In the genomic region with DNA sequence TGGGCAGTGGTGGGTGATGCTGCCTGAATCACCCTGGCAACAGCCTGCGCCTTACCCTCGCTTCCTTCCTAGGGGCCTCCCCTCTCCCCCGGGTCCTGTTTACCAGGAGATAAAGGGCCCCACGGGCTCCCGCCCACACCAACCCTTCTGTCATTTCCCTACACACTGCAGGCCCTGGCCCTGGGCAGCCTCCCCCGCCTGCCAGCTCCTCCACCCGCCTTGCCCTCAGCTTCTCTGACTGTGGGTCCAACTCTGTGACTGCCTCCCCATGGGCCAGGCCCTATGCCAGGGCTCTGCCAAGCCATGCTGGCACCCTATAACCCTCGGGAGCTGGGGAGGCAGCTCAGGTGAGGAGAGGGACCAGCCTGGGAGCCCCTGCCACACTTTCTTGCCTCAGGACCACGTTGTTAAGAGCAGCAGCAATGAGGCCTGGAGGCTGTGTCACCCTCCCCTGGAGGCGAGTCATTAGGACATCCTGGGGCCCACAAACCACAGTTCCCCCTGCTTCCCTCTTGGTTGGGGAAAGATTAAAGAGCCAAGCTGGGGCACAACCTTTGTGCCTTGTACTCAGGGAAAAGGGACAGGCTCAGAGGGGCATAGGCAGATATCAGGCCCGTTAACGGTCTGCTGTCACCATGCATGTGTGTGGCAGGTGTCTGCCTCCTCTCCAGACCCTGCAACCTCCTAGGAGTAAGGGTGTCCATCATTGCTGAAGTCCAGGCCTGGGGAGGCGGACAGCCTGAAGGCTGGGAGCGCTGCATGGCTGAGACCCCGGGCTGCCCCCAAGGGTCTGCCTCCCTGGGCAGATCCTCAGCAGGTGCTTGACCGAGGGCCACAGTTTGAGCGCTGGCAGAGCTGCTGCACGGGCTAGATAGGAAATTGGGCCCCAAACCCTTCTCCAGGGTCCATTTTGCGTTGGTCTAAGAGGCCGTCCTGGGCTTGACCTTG, we compare ENCODE assay signal across 1 cellular context.
TF ChIP-seq lines count a peak whose summit lies in the region.

No MANE protein-coding gene starts in this region.

TF ChIP-seq in HepG2, 621 proteins besides CTCF, POLR2A, EP300 and RAD21 (continued from another document and continues in another):
- TF ChIP-seq, protein P1, sequence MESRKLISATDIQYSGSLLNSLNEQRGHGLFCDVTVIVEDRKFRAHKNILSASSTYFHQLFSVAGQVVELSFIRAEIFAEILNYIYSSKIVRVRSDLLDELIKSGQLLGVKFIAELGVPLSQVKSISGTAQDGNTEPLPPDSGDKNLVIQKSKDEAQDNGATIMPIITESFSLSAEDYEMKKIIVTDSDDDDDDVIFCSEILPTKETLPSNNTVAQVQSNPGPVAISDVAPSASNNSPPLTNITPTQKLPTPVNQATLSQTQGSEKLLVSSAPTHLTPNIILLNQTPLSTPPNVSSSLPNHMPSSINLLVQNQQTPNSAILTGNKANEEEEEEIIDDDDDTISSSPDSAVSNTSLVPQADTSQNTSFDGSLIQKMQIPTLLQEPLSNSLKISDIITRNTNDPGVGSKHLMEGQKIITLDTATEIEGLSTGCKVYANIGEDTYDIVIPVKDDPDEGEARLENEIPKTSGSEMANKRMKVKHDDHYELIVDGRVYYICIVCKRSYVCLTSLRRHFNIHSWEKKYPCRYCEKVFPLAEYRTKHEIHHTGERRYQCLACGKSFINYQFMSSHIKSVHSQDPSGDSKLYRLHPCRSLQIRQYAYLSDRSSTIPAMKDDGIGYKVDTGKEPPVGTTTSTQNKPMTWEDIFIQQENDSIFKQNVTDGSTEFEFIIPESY (CRISPR knock-in tag; IDR thresholded peaks at IDR 0.05): peak; percentile 68
- TF ChIP-seq ZFY (CRISPR knock-in tag; IDR thresholded peaks at IDR 0.05): 0 out of 2 replicates have a peak, but pooled peaks have one; percentile 15
- TF ChIP-seq HHEX (CRISPR knock-in tag; IDR thresholded peaks at IDR 0.05): no peak
- TF ChIP-seq NR3C1 (CRISPR knock-in tag; IDR thresholded peaks at IDR 0.05): no peak
- TF ChIP-seq TEAD3 (CRISPR knock-in tag; optimal IDR thresholded peaks at IDR 0.05; ENCODE audit: borderline replicate concordance): no peak
- no peak for TF ChIP-seq ZNF782 (CRISPR knock-in tag; IDR thresholded peaks at IDR 0.05; ENCODE audit: borderline replicate concordance)
- TF ChIP-seq SP5 (CRISPR knock-in tag; IDR thresholded peaks at IDR 0.05; ENCODE audit: borderline replicate concordance, low read depth): peak; percentile 63; the same call in 1 of the 2 replicates
- 0 out of 2 replicates have a peak, but pooled peaks have one; percentile 22 for TF ChIP-seq ZNF274 (CRISPR knock-in tag; IDR thresholded peaks at IDR 0.05)
- TF ChIP-seq, protein P2, sequence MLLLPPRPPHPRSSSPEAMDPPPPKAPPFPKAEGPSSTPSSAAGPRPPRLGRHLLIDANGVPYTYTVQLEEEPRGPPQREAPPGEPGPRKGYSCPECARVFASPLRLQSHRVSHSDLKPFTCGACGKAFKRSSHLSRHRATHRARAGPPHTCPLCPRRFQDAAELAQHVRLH (CRISPR knock-in tag; IDR thresholded peaks at IDR 0.05; ENCODE audit: borderline replicate concordance, low read depth): no peak
- TF ChIP-seq REL (CRISPR knock-in tag; conservative IDR thresholded peaks at IDR 0.05): no peak
- TF ChIP-seq, protein P3, sequence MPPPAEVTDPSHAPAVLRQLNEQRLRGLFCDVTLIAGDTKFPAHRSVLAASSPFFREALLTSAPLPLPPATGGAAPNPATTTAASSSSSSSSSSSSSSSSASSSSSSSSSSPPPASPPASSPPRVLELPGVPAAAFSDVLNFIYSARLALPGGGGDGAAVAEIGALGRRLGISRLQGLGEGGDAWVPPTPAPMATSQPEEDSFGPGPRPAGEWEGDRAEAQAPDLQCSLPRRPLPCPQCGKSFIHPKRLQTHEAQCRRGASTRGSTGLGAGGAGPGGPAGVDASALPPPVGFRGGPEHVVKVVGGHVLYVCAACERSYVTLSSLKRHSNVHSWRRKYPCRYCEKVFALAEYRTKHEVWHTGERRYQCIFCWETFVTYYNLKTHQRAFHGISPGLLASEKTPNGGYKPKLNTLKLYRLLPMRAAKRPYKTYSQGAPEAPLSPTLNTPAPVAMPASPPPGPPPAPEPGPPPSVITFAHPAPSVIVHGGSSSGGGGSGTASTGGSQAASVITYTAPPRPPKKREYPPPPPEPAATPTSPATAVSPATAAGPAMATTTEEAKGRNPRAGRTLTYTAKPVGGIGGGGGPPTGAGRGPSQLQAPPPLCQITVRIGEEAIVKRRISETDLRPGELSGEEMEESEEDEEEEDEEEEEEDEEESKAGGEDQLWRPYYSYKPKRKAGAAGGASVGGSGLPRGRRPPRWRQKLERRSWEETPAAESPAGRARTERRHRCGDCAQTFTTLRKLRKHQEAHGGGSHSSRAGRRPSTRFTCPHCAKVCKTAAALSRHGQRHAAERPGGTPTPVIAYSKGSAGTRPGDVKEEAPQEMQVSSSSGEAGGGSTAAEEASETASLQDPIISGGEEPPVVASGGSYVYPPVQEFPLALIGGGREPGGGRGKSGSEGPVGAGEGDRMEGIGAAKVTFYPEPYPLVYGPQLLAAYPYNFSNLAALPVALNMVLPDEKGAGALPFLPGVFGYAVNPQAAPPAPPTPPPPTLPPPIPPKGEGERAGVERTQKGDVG (CRISPR knock-in tag; IDR thresholded peaks at IDR 0.05; ENCODE audit: borderline replicate concordance): no peak; the same call in 1 of the 2 replicates
- no peak for TF ChIP-seq NFYB (CRISPR knock-in tag; IDR thresholded peaks at IDR 0.05)
- TF ChIP-seq SALL2 (CRISPR knock-in tag; IDR thresholded peaks at IDR 0.05): 0 out of 2 replicates have a peak, but pooled peaks have one; percentile 32
- TF ChIP-seq, protein P4, sequence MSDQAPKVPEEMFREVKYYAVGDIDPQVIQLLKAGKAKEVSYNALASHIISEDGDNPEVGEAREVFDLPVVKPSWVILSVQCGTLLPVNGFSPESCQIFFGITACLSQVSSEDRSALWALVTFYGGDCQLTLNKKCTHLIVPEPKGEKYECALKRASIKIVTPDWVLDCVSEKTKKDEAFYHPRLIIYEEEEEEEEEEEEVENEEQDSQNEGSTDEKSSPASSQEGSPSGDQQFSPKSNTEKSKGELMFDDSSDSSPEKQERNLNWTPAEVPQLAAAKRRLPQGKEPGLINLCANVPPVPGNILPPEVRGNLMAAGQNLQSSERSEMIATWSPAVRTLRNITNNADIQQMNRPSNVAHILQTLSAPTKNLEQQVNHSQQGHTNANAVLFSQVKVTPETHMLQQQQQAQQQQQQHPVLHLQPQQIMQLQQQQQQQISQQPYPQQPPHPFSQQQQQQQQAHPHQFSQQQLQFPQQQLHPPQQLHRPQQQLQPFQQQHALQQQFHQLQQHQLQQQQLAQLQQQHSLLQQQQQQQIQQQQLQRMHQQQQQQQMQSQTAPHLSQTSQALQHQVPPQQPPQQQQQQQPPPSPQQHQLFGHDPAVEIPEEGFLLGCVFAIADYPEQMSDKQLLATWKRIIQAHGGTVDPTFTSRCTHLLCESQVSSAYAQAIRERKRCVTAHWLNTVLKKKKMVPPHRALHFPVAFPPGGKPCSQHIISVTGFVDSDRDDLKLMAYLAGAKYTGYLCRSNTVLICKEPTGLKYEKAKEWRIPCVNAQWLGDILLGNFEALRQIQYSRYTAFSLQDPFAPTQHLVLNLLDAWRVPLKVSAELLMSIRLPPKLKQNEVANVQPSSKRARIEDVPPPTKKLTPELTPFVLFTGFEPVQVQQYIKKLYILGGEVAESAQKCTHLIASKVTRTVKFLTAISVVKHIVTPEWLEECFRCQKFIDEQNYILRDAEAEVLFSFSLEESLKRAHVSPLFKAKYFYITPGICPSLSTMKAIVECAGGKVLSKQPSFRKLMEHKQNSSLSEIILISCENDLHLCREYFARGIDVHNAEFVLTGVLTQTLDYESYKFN (CRISPR knock-in tag; conservative IDR thresholded peaks at IDR 0.05): peak; percentile 37; the same call in 1 of the 2 replicates
- no peak for TF ChIP-seq TOPORS (CRISPR knock-in tag; IDR thresholded peaks at IDR 0.05)
- no peak for TF ChIP-seq ATF7 (IDR thresholded peaks at IDR 0.05)
- no peak for TF ChIP-seq ATF7 (CRISPR knock-in tag; IDR thresholded peaks at IDR 0.05)
- TF ChIP-seq MYNN (CRISPR knock-in tag; IDR thresholded peaks at IDR 0.05; ENCODE audit: low read depth): no peak
- no peak for TF ChIP-seq RORA (CRISPR knock-in tag; IDR thresholded peaks at IDR 0.05)
- TF ChIP-seq MZF1 (CRISPR knock-in tag; IDR thresholded peaks at IDR 0.05; ENCODE audit: borderline replicate concordance): no peak
- TF ChIP-seq ZNF704 (CRISPR knock-in tag; IDR thresholded peaks at IDR 0.05; ENCODE audit: borderline replicate concordance): no peak
- no peak for TF ChIP-seq CC2D1A (CRISPR knock-in tag; IDR thresholded peaks at IDR 0.05)
- TF ChIP-seq SAFB2 (CRISPR knock-in tag; IDR thresholded peaks at IDR 0.05; ENCODE audit: borderline replicate concordance, low read depth): 0 out of 2 replicates have a peak, but pooled peaks have one; percentile 20
- peak; percentile 65 for TF ChIP-seq ZNF687 (CRISPR knock-in tag; IDR thresholded peaks at IDR 0.05)
- TF ChIP-seq ZNF512B (CRISPR knock-in tag; IDR thresholded peaks at IDR 0.05; ENCODE audit: borderline replicate concordance): no peak
- no peak; the same call in 1 of the 2 replicates for TF ChIP-seq ZSCAN21 (CRISPR knock-in tag; IDR thresholded peaks at IDR 0.05; ENCODE audit: borderline replicate concordance)
- peak; percentile 91 for TF ChIP-seq AGO2 (optimal IDR thresholded peaks at IDR 0.05; ENCODE audit: low read depth, low read length)
- TF ChIP-seq ZNF441 (CRISPR knock-in tag; IDR thresholded peaks at IDR 0.05; ENCODE audit: borderline replicate concordance): no peak
- no peak for TF ChIP-seq ZNF256 (CRISPR knock-in tag; conservative IDR thresholded peaks at IDR 0.05)
- TF ChIP-seq, protein P5, sequence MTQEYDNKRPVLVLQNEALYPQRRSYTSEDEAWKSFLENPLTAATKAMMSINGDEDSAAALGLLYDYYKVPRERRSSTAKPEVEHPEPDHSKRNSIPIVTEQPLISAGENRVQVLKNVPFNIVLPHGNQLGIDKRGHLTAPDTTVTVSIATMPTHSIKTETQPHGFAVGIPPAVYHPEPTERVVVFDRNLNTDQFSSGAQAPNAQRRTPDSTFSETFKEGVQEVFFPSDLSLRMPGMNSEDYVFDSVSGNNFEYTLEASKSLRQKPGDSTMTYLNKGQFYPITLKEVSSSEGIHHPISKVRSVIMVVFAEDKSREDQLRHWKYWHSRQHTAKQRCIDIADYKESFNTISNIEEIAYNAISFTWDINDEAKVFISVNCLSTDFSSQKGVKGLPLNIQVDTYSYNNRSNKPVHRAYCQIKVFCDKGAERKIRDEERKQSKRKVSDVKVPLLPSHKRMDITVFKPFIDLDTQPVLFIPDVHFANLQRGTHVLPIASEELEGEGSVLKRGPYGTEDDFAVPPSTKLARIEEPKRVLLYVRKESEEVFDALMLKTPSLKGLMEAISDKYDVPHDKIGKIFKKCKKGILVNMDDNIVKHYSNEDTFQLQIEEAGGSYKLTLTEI (CRISPR knock-in tag; conservative IDR thresholded peaks at IDR 0.05): no peak
- no peak for TF ChIP-seq POGZ (CRISPR knock-in tag; IDR thresholded peaks at IDR 0.05)
- TF ChIP-seq HDAC1 (CRISPR knock-in tag; IDR thresholded peaks at IDR 0.05): peak; percentile 28; the same call in 1 of the 2 replicates
